ENCODE assay signal across 20 cellular contexts in genomic region chr11:8038393-8038792, GRCh38. TPM values are rescaled to one million over a fixed set of nuclear protein-coding genes. Genes with fewer than 3 reads are reported as not detected.
DNase-seq lines count a peak whose midpoint lies in the region; ATAC-seq and TF ChIP-seq lines count a peak whose summit lies in the region.
"Had no signal": no experiment of that assay in that cellular context is flagged by ENCODE, and none has a peak within 500 bp of the region (broad histone marks: within the 10 kb centered on the region; RNA-seq: fewer than 3 reads in every experiment).

No MANE protein-coding gene starts in this region.

- in situ Hi-C loops in GM13977 (cut with MboI; ENCODE audit: low pct_unique_long_range_greater_than_20kb, low sequenced_read_pairs, unreplicated experiment), result no loop called here

- intact Hi-C loops in head of caudate nucleus (cut with DNase I), result no loop called here
- intact Hi-C loops in spleen (cut with DNase I; ENCODE audit: low total_unique reads), result loop anchor here (10.0 kb wide), 1 partner anchor 56 kb away; no protein-coding TSS in a partner anchor
- intact Hi-C loops in upper lobe of right lung (cut with DNase I), result loop anchor here (10.0 kb wide), 1 partner anchor 56 kb away; no protein-coding TSS in a partner anchor

- H3K36me3 ChIP-seq in spleen, result no peaks in the 10 kb centered on the region
- no peaks in the 10 kb centered on the region for H3K36me3 ChIP-seq in upper lobe of right lung
- H3K36me3 ChIP-seq: gastrocnemius medialis, Peyer's patch had no signal

- H3K27ac ChIP-seq in spleen, result no peak overlapping the region
- no peak overlapping the region for H3K27ac ChIP-seq in upper lobe of right lung
- H3K27ac ChIP-seq: A549, gastrocnemius medialis, Peyer's patch had no signal

- peak; percentile 31 for DNase-seq in NCI-H2196 (lab: John Stamatoyannopoulos, UW; ENCODE audit: unreplicated experiment)
- no peak for DNase-seq in NCI-H2196 treated with DMSO at 0.1 percent for 48 hours (lab: John Stamatoyannopoulos, UW; ENCODE audit: unreplicated experiment)
- peak; percentile 46 to 76 for DNase-seq in NCI-H524 (lab: John Stamatoyannopoulos, UW)
- DNase-seq in head of caudate nucleus, result peak in 26 of 42 donors; percentile 20 to 76 (median 44)
- DNase-seq in spleen, result peak; percentile 25
- DNase-seq in upper lobe of right lung, result no peak
- no peak for DNase-seq in GM13977 (ENCODE audit: low spot score)
- DNase-seq in activated naive CD4-positive, alpha-beta T cell treated with Interleukin-2 at 50 U/mL for 16 hours, result no peak
- DNase-seq: activated naive CD4-positive, alpha-beta T cell treated with anti-CD3 and anti-CD28 coated beads, Interleukin-2, amount 50 U/mL, for 16 hours; activated T-cell treated with anti-CD3 and anti-CD28 coated beads, Interleukin-2, amount 50 U/mL, for 24 hours; dermis blood vessel endothelial cell; erythroblast; gastrocnemius medialis; HFFc6; NCI-H187 treated with DMSO at 0.1 percent for 48 hours; NCI-H82; stimulated activated naive CD4-positive, alpha-beta T cell had no signal

- no peak for TF ChIP-seq CTCF in spleen (IDR thresholded peaks at IDR 0.05 in 8 of 11, conservative IDR thresholded peaks at IDR 0.05 in 3 of 11)
- no peak for TF ChIP-seq CTCF in upper lobe of right lung (IDR thresholded peaks at IDR 0.05)
- no peak for TF ChIP-seq CTCF in GM13977 (IDR thresholded peaks at IDR 0.05; ENCODE audit: extremely low read depth, insufficient read depth, missing control alignments)

- H3K9me3 ChIP-seq in spleen, result no peaks in the 10 kb centered on the region
- H3K9me3 ChIP-seq in upper lobe of right lung, result no peaks in the 10 kb centered on the region
- H3K9me3 ChIP-seq: A549, gastrocnemius medialis, Peyer's patch had no signal

- no peak for ATAC-seq in upper lobe of right lung
- ATAC-seq: A549, gastrocnemius medialis, SK-N-SH treated with all-trans-retinoic acid at 6 μM for 48 hours had no signal

- H3K27me3 ChIP-seq in spleen (replicated peaks in 1 of 7), result peaks cover 0 to 15% (median 0%) of the 10 kb centered on the region in 7 donors
- H3K27me3 ChIP-seq in upper lobe of right lung, result no peaks in the 10 kb centered on the region
- H3K27me3 ChIP-seq: gastrocnemius medialis, Peyer's patch had no signal

- H3K4me1 ChIP-seq in spleen (peaks cover 0 to 3% (median 1%) of the 10 kb centered on the region in 6 donors), upper lobe of right lung (no peaks in the 10 kb centered on the region)
- H3K4me1 ChIP-seq: A549, gastrocnemius medialis had no signal

- 75 to 85% (median 81%) methylated on average over 3 to 8 of the region's 8 CpGs for WGBS in spleen, 5 donors

- no peak for TF ChIP-seq POLR2A in spleen (IDR thresholded peaks at IDR 0.05)

- H3K4me3 ChIP-seq in spleen (no peak overlapping the region), upper lobe of right lung (no peak overlapping the region)
- H3K4me3 ChIP-seq: A549, gastrocnemius medialis, Peyer's patch had no signal

RNA-seq across cellular contexts. Expression of gene TUB, which starts 42.6 kb away (rescaled TPM):
- 1 to 10 TPM; 1.4 to 3.2 (median 2.1) TPM for total RNA-seq in spleen
- polyA plus RNA-seq in spleen, result under 1 TPM; 0.17 to 0.42 (median 0.21) TPM
- total RNA-seq in upper lobe of right lung, result 3.6 TPM

RNA-seq across cellular contexts. Expression of gene EIF3F, which starts 51.3 kb away (rescaled TPM):
- total RNA-seq in spleen (100 to 1,000 TPM; 189 to 351 (median 204) TPM), upper lobe of right lung (200 TPM)
- polyA plus RNA-seq in spleen, result 100 to 1,000 TPM; 343 to 437 (median 350) TPM

Comparison
In these comparisons a context has a peak if more than half of its experiments do, and no peak if none do; other contexts are left out.
1. DNase-seq: peak in NCI-H2196 (single experiment), NCI-H524 (2 of 2), head of caudate nucleus (26 of 42) and spleen (single experiment); none in NCI-H2196 treated with DMSO at 0.1 percent for 48 hours (single experiment), upper lobe of right lung (single experiment), GM13977 (single experiment) and activated naive CD4-positive, alpha-beta T cell treated with Interleukin-2 at 50 U/mL for 16 hours (single experiment).